Comparison of ENCODE assay signal across 1 cellular context in genomic region chr9:4689687-4690104, GRCh38.
TF ChIP-seq lines count a peak whose summit lies in the region.

No MANE protein-coding gene starts in this region.

TF ChIP-seq in SK-N-SH, 30 proteins besides CTCF, POLR2A, EP300 and RAD21:
- TF ChIP-seq, protein P1, sequence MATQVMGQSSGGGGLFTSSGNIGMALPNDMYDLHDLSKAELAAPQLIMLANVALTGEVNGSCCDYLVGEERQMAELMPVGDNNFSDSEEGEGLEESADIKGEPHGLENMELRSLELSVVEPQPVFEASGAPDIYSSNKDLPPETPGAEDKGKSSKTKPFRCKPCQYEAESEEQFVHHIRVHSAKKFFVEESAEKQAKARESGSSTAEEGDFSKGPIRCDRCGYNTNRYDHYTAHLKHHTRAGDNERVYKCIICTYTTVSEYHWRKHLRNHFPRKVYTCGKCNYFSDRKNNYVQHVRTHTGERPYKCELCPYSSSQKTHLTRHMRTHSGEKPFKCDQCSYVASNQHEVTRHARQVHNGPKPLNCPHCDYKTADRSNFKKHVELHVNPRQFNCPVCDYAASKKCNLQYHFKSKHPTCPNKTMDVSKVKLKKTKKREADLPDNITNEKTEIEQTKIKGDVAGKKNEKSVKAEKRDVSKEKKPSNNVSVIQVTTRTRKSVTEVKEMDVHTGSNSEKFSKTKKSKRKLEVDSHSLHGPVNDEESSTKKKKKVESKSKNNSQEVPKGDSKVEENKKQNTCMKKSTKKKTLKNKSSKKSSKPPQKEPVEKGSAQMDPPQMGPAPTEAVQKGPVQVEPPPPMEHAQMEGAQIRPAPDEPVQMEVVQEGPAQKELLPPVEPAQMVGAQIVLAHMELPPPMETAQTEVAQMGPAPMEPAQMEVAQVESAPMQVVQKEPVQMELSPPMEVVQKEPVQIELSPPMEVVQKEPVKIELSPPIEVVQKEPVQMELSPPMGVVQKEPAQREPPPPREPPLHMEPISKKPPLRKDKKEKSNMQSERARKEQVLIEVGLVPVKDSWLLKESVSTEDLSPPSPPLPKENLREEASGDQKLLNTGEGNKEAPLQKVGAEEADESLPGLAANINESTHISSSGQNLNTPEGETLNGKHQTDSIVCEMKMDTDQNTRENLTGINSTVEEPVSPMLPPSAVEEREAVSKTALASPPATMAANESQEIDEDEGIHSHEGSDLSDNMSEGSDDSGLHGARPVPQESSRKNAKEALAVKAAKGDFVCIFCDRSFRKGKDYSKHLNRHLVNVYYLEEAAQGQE (IDR thresholded peaks at IDR 0.05; ENCODE audit: low read depth, low read length) = no peak
- TF ChIP-seq MEF2A (IDR thresholded peaks at IDR 0.05; ENCODE audit: borderline replicate concordance, low read depth) = no peak
- TF ChIP-seq EZH2phosphoT487 (IDR thresholded peaks at IDR 0.05; ENCODE audit: borderline replicate concordance, low read depth) = no peak
- TF ChIP-seq JUND (IDR thresholded peaks at IDR 0.05) = no peak
- TF ChIP-seq YY1 (IDR thresholded peaks at IDR 0.05; ENCODE audit: low read depth) = no peak
- no peak for TF ChIP-seq TCF12 (IDR thresholded peaks at IDR 0.05)
- no peak for TF ChIP-seq TAF1 (IDR thresholded peaks at IDR 0.05; ENCODE audit: borderline replicate concordance, low read depth, low read length)
- TF ChIP-seq MAX (IDR thresholded peaks at IDR 0.05; ENCODE audit: low read depth) = no peak
- no peak for TF ChIP-seq MXI1 (IDR thresholded peaks at IDR 0.05; ENCODE audit: low read depth, low read length)
- TF ChIP-seq RCOR1 (IDR thresholded peaks at IDR 0.05; ENCODE audit: low read length) = no peak
